ENCODE assay signal across 17 cellular contexts in genomic region chr5:18882162-18882561, GRCh38.
"Had no signal": no experiment of that assay in that cellular context is flagged by ENCODE, and none has a peak within 500 bp of the region (broad histone marks: within the 10 kb centered on the region; RNA-seq: fewer than 3 reads in every experiment).

No MANE protein-coding gene starts in this region.

- H3K27ac Mint-ChIP-seq: activated CD4-positive, alpha-beta T cell treated with anti-CD3 and anti-CD28 coated beads for 36 hours; activated naive CD8-positive, alpha-beta T cell; nephron progenitor cell; WTC11 had no signal

- H3K36me3 Mint-ChIP-seq: activated naive CD8-positive, alpha-beta T cell; WTC11 had no signal

- H3K9me3 Mint-ChIP-seq: nephron progenitor cell, WTC11 had no signal

- H3K27me3 Mint-ChIP-seq: activated CD4-positive, alpha-beta T cell treated with anti-CD3 and anti-CD28 coated beads for 36 hours; activated naive CD8-positive, alpha-beta T cell had no signal

- DNase-seq: activated CD4-positive, alpha-beta T cell treated with anti-CD3 and anti-CD28 coated beads for 36 hours; activated CD4-positive, alpha-beta T cell treated with anti-CD3 and anti-CD28 coated beads, Interleukin-2, amount 50 U/mL, for 48 hours; activated T-cell treated with anti-CD3 and anti-CD28 coated beads for 4 hours; effector CD4-positive, alpha-beta T cell; heart right ventricle; left lung; mammary epithelial cell; midbrain; nephron progenitor cell; nucleus accumbens; stimulated activated CD4-positive, alpha-beta T cell treated with anti-CD3 and anti-CD28 coated beads, Interleukin-12 subunit alpha, Interleukin-12 subunit beta, amount 100 ng/mL, for 4 hours; stimulated activated CD4-positive, alpha-beta T cell treated with anti-CD3 and anti-CD28 coated beads, Interleukin-1b, Interleukin-23, amount 100 ng/mL, for 48 hours; stimulated activated naive CD4-positive, alpha-beta T cell treated with Interleukin-2 at 50 U/mL for 16 hours; thyroid gland had no signal

- H3K4me1 Mint-ChIP-seq: activated CD4-positive, alpha-beta T cell treated with anti-CD3 and anti-CD28 coated beads for 36 hours; nephron progenitor cell; WTC11 had no signal

- H3K4me3 Mint-ChIP-seq: activated CD4-positive, alpha-beta T cell treated with anti-CD3 and anti-CD28 coated beads for 36 hours; activated naive CD8-positive, alpha-beta T cell; nephron progenitor cell; WTC11 had no signal

- ATAC-seq: activated CD4-positive, alpha-beta T cell treated with anti-CD3 and anti-CD28 coated beads for 36 hours; gastroesophageal sphincter; heart right ventricle; left lung; WTC11 had no signal
